Comparison of ENCODE assay signal across 11 cellular contexts in the genomic region with DNA sequence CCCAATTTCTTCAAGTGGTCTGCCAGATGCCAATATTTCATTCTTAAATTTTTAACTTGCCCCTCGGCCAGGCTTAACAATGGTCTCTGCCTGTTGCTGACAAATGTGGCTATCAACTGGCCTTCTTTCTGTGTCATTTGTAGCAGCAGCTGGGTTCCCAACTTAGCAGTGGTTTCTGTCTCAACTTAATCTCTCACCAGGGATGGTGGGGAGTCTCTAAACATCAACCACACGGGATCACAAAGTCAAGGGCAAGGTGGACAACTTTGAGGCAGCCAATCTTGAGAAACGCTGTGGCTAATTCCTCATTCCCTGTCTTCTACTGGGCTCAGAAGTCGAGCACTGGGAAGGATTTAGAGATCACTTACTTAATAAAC.
DNase-seq lines count a peak whose midpoint lies in the region; ATAC-seq, FAIRE-seq and TF ChIP-seq lines count a peak whose summit lies in the region.
"Had no signal": no experiment of that assay in that cellular context is flagged by ENCODE, and none has a peak within 500 bp of the region (broad histone marks: within the 10 kb centered on the region; RNA-seq: fewer than 3 reads in every experiment).

No MANE protein-coding gene starts in this region.

- H2AK5ac ChIP-seq in H1 (ENCODE audit: low read depth, low read length) = no peak overlapping the region; the same call in 1 of the 2 replicates

- intact Hi-C loops in Panc1 (cut with micrococcal nuclease; ENCODE audit: unreplicated experiment) = no loop called here
- intact Hi-C loops in dorsolateral prefrontal cortex (cut with DNase I) = loop anchor here (5.0 to 10.0 kb wide), 2 partner anchors 76 to 79 kb away; no protein-coding TSS in a partner anchor

- peak overlapping the region; percentile 66; the same call in 1 of the 2 replicates for H2BK5ac ChIP-seq in H1 (ENCODE audit: low read depth, low read length)

- CTCF ChIA-PET in Panc1 (lab: Charles Lee) (no interaction called here), H1 (lab: Charles Lee; ENCODE audit: partially characterized antibody) (interaction anchor here (0.7 to 1.1 kb wide), 3 partner anchors 10 to 96 kb away, joined by 3 read pairs; no protein-coding TSS in a partner anchor)

- H3K79me1 ChIP-seq in H1 (ENCODE audit: low read depth, low read length) = peaks cover 4% of the 10 kb centered on the region

- no peak for TF ChIP-seq EP300 in H1 (IDR thresholded peaks at IDR 0.05; ENCODE audit: borderline replicate concordance in 1 of 2, low read depth in 2 of 2, low read length in 2 of 2)

- TF ChIP-seq CTCF in GM12865 (IDR thresholded peaks at IDR 0.05; ENCODE audit: insufficient read depth, low read depth, low read length, missing control alignments) = no peak
- no peak for TF ChIP-seq CTCF in Panc1 (IDR thresholded peaks at IDR 0.05)
- TF ChIP-seq CTCF in H1 (IDR thresholded peaks at IDR 0.05; ENCODE audit: control extremely low read depth in 1 of 3, insufficient read depth in 1 of 3, low read depth in 1 of 3, low read length in 3 of 3) = no peak
- no peak for TF ChIP-seq CTCF in dorsolateral prefrontal cortex (IDR thresholded peaks at IDR 0.05 in 54 of 56, conservative IDR thresholded peaks at IDR 0.05 in 2 of 56; ENCODE audit: low read depth in 1 of 56, partially characterized antibody in 56 of 56)

- H3K23me2 ChIP-seq in H1 (ENCODE audit: low read depth, low read length) = no peaks in the 10 kb centered on the region

- TF ChIP-seq RAD21 in H1 (IDR thresholded peaks at IDR 0.05 in 1 of 2, conservative IDR thresholded peaks at IDR 0.05 in 1 of 2; ENCODE audit: low read depth in 2 of 2, low read length in 2 of 2) = no peak

- H2AFZ ChIP-seq in H1 (ENCODE audit: low read length) = no peak overlapping the region

- H3K4me1 ChIP-seq in Panc1 (ENCODE audit: control insufficient read depth, insufficient read depth, low read length) (peaks cover 62% of the 10 kb centered on the region), H1 (replicated peaks in 1 of 4; ENCODE audit: control insufficient read depth in 3 of 4, insufficient read depth in 4 of 4, low read length in 3 of 4) (peaks cover 5 to 14% (median 13%) of the 10 kb centered on the region in 4 experiments), skeletal muscle tissue (ENCODE audit: control insufficient read depth in 3 of 3, insufficient read depth in 3 of 3, low read length in 3 of 3) (peaks cover 32 to 55% (median 49%) of the 10 kb centered on the region in 3 donors)

- ATAC-seq in Panc1 (0 out of 2 replicates have a peak, but pooled peaks have one; percentile 2), HG02884 (IDR thresholded peaks at IDR 0.05; ENCODE audit: unreplicated experiment) (no peak)

- H2BK120ac ChIP-seq in H1 (replicated peaks; ENCODE audit: low read depth, low read length) = no peak overlapping the region

- BruUV-seq in Panc1 (replicated peaks; lab: Mats Ljungman, UMichigan) = TSS peak; percentile 97

- H3K9ac ChIP-seq in H1 (replicated peaks in 1 of 4; ENCODE audit: extremely low read depth in 1 of 4, low read depth in 3 of 4, low read length in 3 of 4) (no peak overlapping the region), skeletal muscle tissue (ENCODE audit: low read depth in 1 of 3, low read length in 3 of 3) (no peak overlapping the region)

- no peak overlapping the region for H3K23ac ChIP-seq in H1 (ENCODE audit: insufficient read length)

- H3K56ac ChIP-seq in H1 (replicated peaks; ENCODE audit: insufficient read length, low read depth, low read length) = no peak overlapping the region

- H3K9me3 ChIP-seq in Panc1 (ENCODE audit: control insufficient read depth, insufficient read depth, low read depth, low read length) (no peaks in the 10 kb centered on the region), H1 (ENCODE audit: insufficient read depth in 2 of 2, low read depth in 1 of 2, low read length in 1 of 2) (no peaks in the 10 kb centered on the region), skeletal muscle tissue (ENCODE audit: control insufficient read depth in 3 of 3, low read length in 3 of 3) (no peaks in the 10 kb centered on the region)

- no peak for TF ChIP-seq POLR2A in H1 (IDR thresholded peaks at IDR 0.05; ENCODE audit: control extremely low read depth in 1 of 2, low read depth in 2 of 2, low read length in 2 of 2)

- FAIRE-seq in H1 (lab: Jason Lieb, UNC) = no peak
- FAIRE-seq: kidney had no signal

- H2BK12ac ChIP-seq in H1 (ENCODE audit: low read depth, low read length) = peak overlapping the region; percentile 80; the same call in 1 of the 2 replicates

- H3K14ac ChIP-seq in H1 (ENCODE audit: insufficient read length) = no peak overlapping the region

- H3K4me2 ChIP-seq in H1 (ENCODE audit: insufficient read depth in 1 of 2, low read depth in 2 of 2, low read length in 2 of 2) = no peak overlapping the region

- WGBS in H1 (ENCODE audit: extremely low coverage in 1 of 2, insufficient coverage in 1 of 2, insufficient read length in 1 of 2, insufficient replicate concordance in 2 of 2, low coverage in 1 of 2, low lambda C conversion rate in 2 of 2, missing lambda C conversion rate in 1 of 2), 2 experiments = 89% methylated on average over 4 of the region's 4 CpGs; no CpG with 5 or more reads in 1 of the 2 experiments

- POLR2A ChIA-PET in Panc1 (lab: Charles Lee) = interaction anchor here (0.8 kb wide), 1 partner anchor 79 kb away, joined by 3 read pairs; no protein-coding TSS in a partner anchor
- POLR2A ChIA-PET in H1 (lab: Charles Lee; ENCODE audit: partially characterized antibody) = interaction anchor here (0.6 to 1.0 kb wide), 4 partner anchors 9 to 1611 kb away, joined by 3 read pairs; no protein-coding TSS in a partner anchor

- H2BK15ac ChIP-seq in H1 (ENCODE audit: low read length) = no peak overlapping the region

- DNase-seq in GM12865 (ENCODE audit: low read depth) (no peak), Panc1 (ENCODE audit: low read depth, low spot score) (no peak), H1 (ENCODE audit: low read depth in 1 of 2, low spot score in 2 of 2) (no peak), substantia nigra (lab: John Stamatoyannopoulos, UW) (no peak), A172 (ENCODE audit: low spot score) (no peak), dorsolateral prefrontal cortex (no peak)
- DNase-seq: activated CD8-positive, alpha-beta memory T cell treated with anti-CD3 and anti-CD28 coated beads, Interleukin-2, amount 50 U/mL, for 4 hours; effector CD8-positive, alpha-beta T cell; kidney had no signal

- H4K20me1 ChIP-seq in H1 (replicated peaks in 1 of 2; ENCODE audit: control insufficient read depth in 1 of 2, insufficient read depth in 2 of 2, low read length in 2 of 2) = peaks cover 0 to 2% of the 10 kb centered on the region in 2 experiments

- H3K79me2 ChIP-seq in H1 (ENCODE audit: control insufficient read depth in 1 of 2, insufficient read depth in 2 of 2, low read length in 2 of 2) = peaks cover 0 to 40% of the 10 kb centered on the region in 2 experiments; a peak in 2 of 4 replicates

- no peak overlapping the region for H4K8ac ChIP-seq in H1 (ENCODE audit: extremely low read depth, insufficient read depth, low read length)

- H4K5ac ChIP-seq in H1 (ENCODE audit: insufficient read length, low read depth, low read length) = no peak overlapping the region

- H4K91ac ChIP-seq in H1 (replicated peaks; ENCODE audit: insufficient read length, low read length) = peak overlapping the region; percentile 63

- H3K27ac ChIP-seq in Panc1 (ENCODE audit: low read length) (peak overlapping the region; percentile 95), H1 (ENCODE audit: low read depth, low read length) (no peak overlapping the region), skeletal muscle tissue (ENCODE audit: low read depth, low read length) (peak overlapping the region; percentile 26), substantia nigra (ENCODE audit: low read depth, low read length, poor library complexity, severe bottlenecking) (no peak overlapping the region), dorsolateral prefrontal cortex (peak overlapping the region in 21 of 59 donors; percentile 3 to 79 (median 37))

- H3K4me3 ChIP-seq in GM12865 (ENCODE audit: low read depth, low read length) (peak overlapping the region; percentile 8; the same call in 1 of the 2 replicates), Panc1 (ENCODE audit: low read depth in 2 of 2, low read length in 2 of 2) (peak overlapping the region in 1 of 2 experiments; percentile 37; a peak in 1 of 4 replicates), H1 (ENCODE audit: extremely low read depth in 1 of 4, insufficient read depth in 2 of 4, low read depth in 3 of 4, low read length in 4 of 4) (no peak overlapping the region), skeletal muscle tissue (ENCODE audit: low read length in 3 of 3) (no peak overlapping the region), dorsolateral prefrontal cortex (no peak overlapping the region)

- H3K36me3 ChIP-seq in Panc1 (ENCODE audit: control insufficient read depth, insufficient read depth, low read length) = no peaks in the 10 kb centered on the region
- H3K36me3 ChIP-seq in H1 (ENCODE audit: control insufficient read depth in 2 of 4, insufficient read depth in 4 of 4, low read length in 3 of 4) = no peaks in the 10 kb centered on the region
- no peaks in the 10 kb centered on the region for H3K36me3 ChIP-seq in skeletal muscle tissue (ENCODE audit: control insufficient read depth in 3 of 3, insufficient read depth in 3 of 3, low read length in 3 of 3)

- in situ Hi-C loops in Panc1 (cut with HindIII; ENCODE audit: low pct_unique_long_range_greater_than_20kb, low sequenced_read_pairs) = no loop called here

- H3K18ac ChIP-seq in H1 (ENCODE audit: extremely low read depth, low read length) = peak overlapping the region; percentile 57; the same call in 1 of the 2 replicates

- H2BK20ac ChIP-seq in H1 (ENCODE audit: low read length) = 0 out of 2 replicates have a peak overlapping the region, but pooled peaks have one; percentile 40

- H3K27me3 ChIP-seq in Panc1 (ENCODE audit: control insufficient read depth, insufficient read depth, low read length) (no peaks in the 10 kb centered on the region), H1 (replicated peaks in 1 of 4; ENCODE audit: control insufficient read depth in 3 of 4, extremely low read depth in 1 of 4, insufficient read depth in 3 of 4, low read length in 3 of 4) (no peaks in the 10 kb centered on the region), skeletal muscle tissue (ENCODE audit: control insufficient read depth in 3 of 3, insufficient read depth in 3 of 3, low read length in 3 of 3) (no peaks in the 10 kb centered on the region), dorsolateral prefrontal cortex (no peaks in the 10 kb centered on the region)

- H3K4ac ChIP-seq in H1 (replicated peaks; ENCODE audit: insufficient read length, low read depth, low read length) = peak overlapping the region; percentile 26

TF ChIP-seq in H1, 55 proteins besides CTCF, POLR2A, EP300 and RAD21 (continues in another document):
- TF ChIP-seq KDM1A (IDR thresholded peaks at IDR 0.05; ENCODE audit: borderline replicate concordance, low read length) (no peak), MAX (IDR thresholded peaks at IDR 0.05) (no peak)

Comparison
In these comparisons a context has a peak if more than half of its experiments do, and no peak if none do; other contexts are left out.
1. H3K27ac ChIP-seq: peak in Panc1 (single experiment) and skeletal muscle tissue (single experiment); none in H1 (single experiment) and substantia nigra (single experiment).